ENCODE assay signal across 17 cellular contexts in the genomic region with DNA sequence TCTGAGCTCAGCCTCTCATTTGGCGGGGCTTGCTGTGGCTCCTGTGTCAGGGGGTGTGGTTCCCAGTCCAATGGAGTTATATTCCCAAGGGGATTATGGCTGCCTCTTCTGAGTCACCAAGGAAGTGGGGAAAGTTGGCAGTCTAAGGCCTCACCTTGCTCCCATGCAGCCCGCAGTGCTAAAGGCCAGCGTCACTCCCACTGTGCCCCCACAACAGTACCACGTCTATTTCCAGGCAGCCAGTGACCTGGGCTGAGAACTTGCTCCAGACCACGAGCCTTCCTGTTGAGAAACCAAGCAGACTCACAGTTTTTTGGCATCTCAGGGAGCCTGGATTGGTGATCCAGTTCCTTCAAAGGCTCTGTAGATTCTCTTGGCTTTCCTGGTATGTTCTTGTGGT. TPM values are rescaled to one million over a fixed set of nuclear protein-coding genes. Genes with fewer than 3 reads are reported as not detected.
"Had no signal": no experiment of that assay in that cellular context is flagged by ENCODE, and none has a peak within 500 bp of the region (broad histone marks: within the 10 kb centered on the region; RNA-seq: fewer than 3 reads in every experiment).

No MANE protein-coding gene starts in this region.

- DNase-seq: activated CD4-positive, alpha-beta T cell treated with anti-CD3 and anti-CD28 coated beads, Interleukin-2, amount 50 U/mL, for 4 hours; activated CD4-positive, CD25-positive, alpha-beta regulatory T cell treated with anti-CD3 and anti-CD28 coated beads, Interleukin-2, amount 50 U/mL, for 72 hours; activated naive CD4-positive, alpha-beta T cell; activated T-cell treated with anti-CD3 and anti-CD28 coated beads for 4 hours; anterior cingulate cortex; brain microvascular endothelial cell; cortex of kidney; effector memory CD8-positive, alpha-beta T cell; foreskin melanocyte; head of caudate nucleus; immature natural killer cell; stimulated activated CD4-positive, alpha-beta T cell treated with anti-CD3 and anti-CD28 coated beads, Interleukin-1b, Interleukin-23, amount 100 ng/mL, for 48 hours had no signal

- H3K27ac ChIP-seq: brain microvascular endothelial cell, epithelial cell of prostate, thoracic aorta had no signal

- H3K4me3 ChIP-seq: thoracic aorta had no signal

- ATAC-seq: effector memory CD8-positive, alpha-beta T cell had no signal

- H3K36me3 ChIP-seq: brain microvascular endothelial cell, thoracic aorta had no signal

- H3K27me3 ChIP-seq: brain microvascular endothelial cell had no signal

RNA-seq across cellular contexts. Expression of gene OR2AT4, which starts 45.6 kb away (rescaled TPM):
- polyA plus RNA-seq: fibroblast of lung, immature natural killer cell, neural cell, urinary bladder had no signal
